ENCODE assay signal across 21 cellular contexts in the genomic region with DNA sequence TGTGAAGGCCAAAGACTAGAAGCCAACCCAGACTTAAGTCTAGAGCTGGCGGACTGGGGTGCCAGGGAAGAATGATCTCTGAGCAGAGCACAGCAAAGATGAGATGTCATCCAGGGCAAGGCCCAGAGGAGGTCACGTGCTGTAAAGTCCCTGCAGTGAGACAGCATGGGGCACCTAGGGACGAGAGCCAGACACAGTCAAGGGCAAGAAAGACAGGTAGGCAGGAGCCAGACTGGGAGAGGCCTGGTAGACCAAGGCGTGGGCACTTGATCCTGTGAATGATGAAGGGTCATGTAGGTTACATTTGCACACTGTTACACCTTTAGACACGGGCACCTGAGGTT.
"Had no signal": no experiment of that assay in that cellular context is flagged by ENCODE, and none has a peak within 500 bp of the region (broad histone marks: within the 10 kb centered on the region; RNA-seq: fewer than 3 reads in every experiment).

No MANE protein-coding gene starts in this region.

- H3K27me3 Mint-ChIP-seq: activated naive CD8-positive, alpha-beta T cell had no signal

- H3K4me3 Mint-ChIP-seq: activated CD8-positive, alpha-beta T cell treated with anti-CD3 and anti-CD28 coated beads for 36 hours; activated naive CD8-positive, alpha-beta T cell; activated T-cell treated with anti-CD3 and anti-CD28 coated beads, Interleukin-2, amount 50 U/mL, for 4 hours; nephron; WTC11 had no signal

- H3K27me3 ChIP-seq: body of pancreas, esophagus muscularis mucosa, left lung, right atrium auricular region, suprapubic skin had no signal

- DNase-seq: activated CD4-positive, alpha-beta T cell treated with anti-CD3 and anti-CD28 coated beads for 48 hours; activated CD8-positive, alpha-beta T cell treated with anti-CD3 and anti-CD28 coated beads for 36 hours; activated gamma-delta T cell; activated T-cell treated with anti-CD3 and anti-CD28 coated beads, Interleukin-2, amount 50 U/mL, for 4 hours; amygdala; body of pancreas; hypothalamus; kidney; left lung; mammary epithelial cell; occipital lobe; stimulated activated CD4-positive, alpha-beta T cell treated with anti-CD3 and anti-CD28 coated beads, Interleukin-2, amount 100 ng/mL, for 48 hours; stimulated activated naive CD4-positive, alpha-beta T cell treated with Interleukin-2 at 50 U/mL for 16 hours; trophoblast cell had no signal

- H3K4me1 ChIP-seq: body of pancreas, left lung, right atrium auricular region had no signal

- H3K9me3 Mint-ChIP-seq: activated CD8-positive, alpha-beta T cell treated with anti-CD3 and anti-CD28 coated beads for 36 hours; activated T-cell treated with anti-CD3 and anti-CD28 coated beads, Interleukin-2, amount 50 U/mL, for 4 hours; WTC11 had no signal

- ATAC-seq: activated T-cell treated with anti-CD3 and anti-CD28 coated beads, Interleukin-2, amount 50 U/mL, for 4 hours; body of pancreas had no signal

- H3K4me3 ChIP-seq: body of pancreas, esophagus muscularis mucosa, left lung, right atrium auricular region, suprapubic skin had no signal

- H3K27ac ChIP-seq: body of pancreas, esophagus muscularis mucosa, left lung, right atrium auricular region, suprapubic skin had no signal

- H3K36me3 ChIP-seq: esophagus muscularis mucosa, left lung, right atrium auricular region, suprapubic skin had no signal

- H3K36me3 Mint-ChIP-seq: activated naive CD8-positive, alpha-beta T cell; WTC11 had no signal

- H3K9me3 ChIP-seq: body of pancreas, esophagus muscularis mucosa, left lung, suprapubic skin had no signal

- H3K27ac Mint-ChIP-seq: activated CD8-positive, alpha-beta T cell treated with anti-CD3 and anti-CD28 coated beads for 36 hours; activated naive CD8-positive, alpha-beta T cell; nephron; progenitor cell of endocrine pancreas; WTC11 had no signal
